In genomic region chr4:142984871-142985585, GRCh38 we compare ENCODE assay signal across 9 cellular contexts.
A peak's percentile ranks its signal among the peaks of the same experiment; 100 is the strongest.
DNase-seq lines count a peak whose midpoint lies in the region; ATAC-seq and TF ChIP-seq lines count a peak whose summit lies in the region.
"Had no signal": no experiment of that assay in that cellular context is flagged by ENCODE, and none has a peak within 500 bp of the region (broad histone marks: within the 10 kb centered on the region; RNA-seq: fewer than 3 reads in every experiment).

No MANE protein-coding gene starts in this region.

- DNase-seq in NCI-H2107 treated with DMSO at 0.1 percent for 48 hours (lab: John Stamatoyannopoulos, UW; ENCODE audit: unreplicated experiment) (peak; percentile 2), NCI-H2107 (lab: John Stamatoyannopoulos, UW) (no peak), NCI-H69 (lab: John Stamatoyannopoulos, UW) (peak; percentile 24), epithelial cell of proximal tubule (ENCODE audit: low read depth) (no peak), retinal pigment epithelial cell (ENCODE audit: low read depth) (peak; percentile 4), COLO668 (lab: John Stamatoyannopoulos, UW; ENCODE audit: unreplicated experiment) (no peak), NCI-H510A treated with DMSO at 0.1 percent for 48 hours (lab: John Stamatoyannopoulos, UW) (no peak)

- H3K4me3 ChIP-seq in epithelial cell of proximal tubule (ENCODE audit: low read depth, low read length) (no peak overlapping the region), retinal pigment epithelial cell (ENCODE audit: low read length) (no peak overlapping the region)

- TF ChIP-seq CTCF in epithelial cell of proximal tubule (conservative IDR thresholded peaks at IDR 0.05; ENCODE audit: low read depth, low read length) (peak; percentile 85), retinal pigment epithelial cell (conservative IDR thresholded peaks at IDR 0.05; ENCODE audit: low read depth, low read length) (peak; percentile 68)

- no peak for ATAC-seq in HG03565 (IDR thresholded peaks at IDR 0.05; ENCODE audit: unreplicated experiment)
- ATAC-seq: activated naive CD4-positive, alpha-beta T cell treated with anti-CD3 and anti-CD28 coated beads, Interleukin-2, amount 50 U/mL, for 72 hours had no signal

Comparison
In these comparisons a context has a peak if more than half of its experiments do, and no peak if none do; other contexts are left out.
1. DNase-seq: peak in NCI-H2107 treated with DMSO at 0.1 percent for 48 hours (single experiment), NCI-H69 (single experiment) and retinal pigment epithelial cell (single experiment); none in NCI-H2107 (single experiment), epithelial cell of proximal tubule (single experiment), COLO668 (single experiment) and NCI-H510A treated with DMSO at 0.1 percent for 48 hours (single experiment).